In genomic region chr2:48178611-48179010, GRCh38 we compare ENCODE assay signal across 1 cellular context.
A peak's percentile ranks its signal among the peaks of the same experiment; 100 is the strongest.
TF ChIP-seq lines count a peak whose summit lies in the region.

No MANE protein-coding gene starts in this region.

TF ChIP-seq in K562, 482 proteins besides CTCF, POLR2A, EP300 and RAD21:
- TF ChIP-seq MGA (IDR thresholded peaks at IDR 0.05) (peak; percentile 52), USF1 (CRISPR knock-in tag; IDR thresholded peaks at IDR 0.05) (no peak), FOXA3 (CRISPR knock-in tag; conservative IDR thresholded peaks at IDR 0.05 in 1 of 2, IDR thresholded peaks at IDR 0.05 in 1 of 2) (no peak)
TF ChIP-seq in K562: peak in this region for 1.
